Comparison of ENCODE assay signal across 8 cellular contexts in the genomic region with DNA sequence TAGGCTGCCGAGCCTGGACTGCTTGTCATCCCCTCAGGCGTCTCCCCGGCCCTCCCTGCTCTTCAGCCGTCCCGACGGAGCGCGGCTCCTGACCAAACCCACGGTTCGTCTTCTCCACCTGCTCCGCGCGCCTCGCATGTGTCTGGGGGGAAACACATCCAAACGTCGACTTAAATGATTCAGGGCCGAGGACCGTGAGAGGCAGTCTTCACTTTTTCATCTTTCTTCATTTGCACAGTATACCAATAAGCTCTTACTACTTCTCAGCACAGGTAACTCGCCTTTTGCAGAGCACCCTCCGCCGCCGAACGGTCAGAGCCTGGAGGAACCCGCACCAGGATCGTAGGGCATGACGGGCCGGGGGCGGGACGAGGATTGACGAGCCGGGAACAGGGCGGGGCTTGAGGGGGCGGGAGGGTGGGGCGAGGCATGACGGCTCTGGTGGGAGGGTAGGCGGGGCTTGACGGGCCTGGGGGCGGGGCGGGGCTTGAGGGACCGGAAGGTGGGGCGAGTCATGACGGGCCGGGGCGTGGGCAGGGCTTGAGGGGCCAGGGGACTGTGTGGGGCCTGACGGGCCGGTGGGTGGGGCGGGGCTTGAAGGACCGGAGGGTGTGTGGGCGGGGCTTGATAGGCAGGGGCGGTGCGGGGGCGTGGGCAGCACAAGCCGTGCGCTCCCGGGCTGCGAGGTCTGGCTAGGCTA. TPM values are rescaled to one million over a fixed set of nuclear protein-coding genes. Genes with fewer than 3 reads are reported as not detected.
DNase-seq lines count a peak whose midpoint lies in the region; ATAC-seq and TF ChIP-seq lines count a peak whose summit lies in the region.

A gene with protein sequence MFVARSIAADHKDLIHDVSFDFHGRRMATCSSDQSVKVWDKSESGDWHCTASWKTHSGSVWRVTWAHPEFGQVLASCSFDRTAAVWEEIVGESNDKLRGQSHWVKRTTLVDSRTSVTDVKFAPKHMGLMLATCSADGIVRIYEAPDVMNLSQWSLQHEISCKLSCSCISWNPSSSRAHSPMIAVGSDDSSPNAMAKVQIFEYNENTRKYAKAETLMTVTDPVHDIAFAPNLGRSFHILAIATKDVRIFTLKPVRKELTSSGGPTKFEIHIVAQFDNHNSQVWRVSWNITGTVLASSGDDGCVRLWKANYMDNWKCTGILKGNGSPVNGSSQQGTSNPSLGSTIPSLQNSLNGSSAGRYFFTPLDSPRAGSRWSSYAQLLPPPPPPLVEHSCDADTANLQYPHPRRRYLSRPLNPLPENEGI (plus strand): TSS at position 657 of the 700 bp plus-strand sequence. CDS start 111 bp downstream, outside the sequence.

- H3K36me3 Mint-ChIP-seq in CD4-positive, alpha-beta memory T cell = peaks cover 0 to 3% of the 10 kb centered on the region in 2 donors

- H3K4me1 Mint-ChIP-seq in CD4-positive, alpha-beta memory T cell = peaks cover 20 to 40% (median 31%) of the 10 kb centered on the region in 4 donors

- WGBS in ectodermal cell, 2 experiments = 1% methylated on average over 53 to 56 of the region's 56 CpGs
- 1% methylated on average over 52 to 56 of the region's 56 CpGs for WGBS in lung, 2 donors

- H3K4me3 Mint-ChIP-seq in CD4-positive, alpha-beta memory T cell = peak within 1 kb of the TSS; percentile 92 to 98 (median 96)

- H3K4me3 ChIP-seq in CD4-positive, alpha-beta memory T cell (ENCODE audit: low read length in 2 of 2) = peak within 1 kb of the TSS; percentile 79 to 89
- H3K4me3 ChIP-seq in ectodermal cell (ENCODE audit: insufficient read depth, low read depth, low read length) = peak within 1 kb of the TSS; percentile 78
- H3K4me3 ChIP-seq in lung = peak within 1 kb of the TSS; percentile 85

- H3K9me3 ChIP-seq in CD4-positive, alpha-beta memory T cell (ENCODE audit: control insufficient read depth in 1 of 2, low read length in 2 of 2) = no peaks in the 10 kb centered on the region
- H3K9me3 ChIP-seq in ectodermal cell (ENCODE audit: control insufficient read depth, low read length) (no peaks in the 10 kb centered on the region), lung (ENCODE audit: control insufficient read depth in 2 of 2, insufficient read depth in 1 of 2, low read length in 1 of 2) (no peaks in the 10 kb centered on the region)

- H3K9me3 Mint-ChIP-seq in CD4-positive, alpha-beta memory T cell = peaks cover 0 to 7% (median 0%) of the 10 kb centered on the region in 8 donors

- H3K27ac Mint-ChIP-seq in CD4-positive, alpha-beta memory T cell = peak within 1 kb of the TSS; percentile 86 to 99 (median 98)

- no peaks in the 10 kb centered on the region for H3K36me3 ChIP-seq in CD4-positive, alpha-beta memory T cell (ENCODE audit: insufficient read depth, low read length)
- H3K36me3 ChIP-seq in ectodermal cell (ENCODE audit: control insufficient read depth, insufficient read depth, low read length) (no peaks in the 10 kb centered on the region), lung (ENCODE audit: control insufficient read depth in 2 of 2, insufficient read depth in 2 of 2, low read length in 2 of 2) (peaks cover 2 to 3% of the 10 kb centered on the region in 2 donors)

- peak within 1 kb of the TSS; percentile 90 for H3K27ac ChIP-seq in CD4-positive, alpha-beta memory T cell (ENCODE audit: low read depth, low read length)
- H3K27ac ChIP-seq in ectodermal cell (ENCODE audit: insufficient read depth, low read depth, low read length, poor library complexity, severe bottlenecking) (peak within 1 kb of the TSS; percentile 99), lung (ENCODE audit: low read depth in 1 of 2, low read length in 1 of 2) (peak within 1 kb of the TSS; percentile 97 to 100)

- peak; percentile 97 to 98 (median 98) for DNase-seq in CD4-positive, alpha-beta memory T cell
- DNase-seq in HS-5 (ENCODE audit: low read depth) (peak; percentile 61), NK-92 (lab: John Stamatoyannopoulos, UW; ENCODE audit: unreplicated experiment) (peak; percentile 90), lung (ENCODE audit: low spot score) (peak; percentile 99)
- peak; percentile 99 for DNase-seq in activated CD8-positive, alpha-beta memory T cell treated with anti-CD3 and anti-CD28 coated beads for 1 hour (ENCODE audit: extremely low read depth in 1 of 2, low read depth in 1 of 2)
- peak; percentile 98 to 99 (median 99) for DNase-seq in stimulated activated CD4-positive, alpha-beta T cell treated with anti-CD3 and anti-CD28 coated beads, TNF-alpha, amount 100 ng/mL, for 24 hours (ENCODE audit: low read depth in 3 of 3)

- peaks cover 36% of the 10 kb centered on the region for H3K4me1 ChIP-seq in CD4-positive, alpha-beta memory T cell (ENCODE audit: insufficient read depth, low read length)
- peaks cover 4% of the 10 kb centered on the region for H3K4me1 ChIP-seq in ectodermal cell (ENCODE audit: control insufficient read depth, insufficient read depth, low read length)
- H3K4me1 ChIP-seq in lung (ENCODE audit: control insufficient read depth in 2 of 2, insufficient read depth in 2 of 2, low read length in 2 of 2) = peaks cover 0 to 8% of the 10 kb centered on the region in 2 donors

- ATAC-seq in GM19468 (IDR thresholded peaks at IDR 0.05; ENCODE audit: extremely low read depth, unreplicated experiment) (peak; percentile 11), lung (ENCODE audit: insufficient read depth, low FRiP score) (peak; percentile 97)

- no peaks in the 10 kb centered on the region for H3K27me3 Mint-ChIP-seq in CD4-positive, alpha-beta memory T cell

- POLR2A ChIA-PET in CD4-positive, alpha-beta memory T cell (lab: Charles Lee; ENCODE audit: partially characterized antibody) = interaction anchor here (0.8 to 2.8 kb wide), 16 partner anchors 14 to 1097 kb away, joined by 3 to 31 read pairs (median 4); a partner anchor contains a TSS

- CTCF ChIA-PET in CD4-positive, alpha-beta memory T cell (lab: Charles Lee; ENCODE audit: partially characterized antibody) = interaction anchor here (1.0 to 1.6 kb wide), 2 partner anchors 13 to 237 kb away, joined by 3 to 6 read pairs; no protein-coding TSS in a partner anchor

- intact Hi-C loops in CD4-positive, alpha-beta memory T cell (cut with micrococcal nuclease) = loop anchor here (1.0 to 10.0 kb wide), 8 partner anchors 44 to 1043 kb away; a partner anchor contains a TSS

- H3K27me3 ChIP-seq in CD4-positive, alpha-beta memory T cell (ENCODE audit: insufficient read depth, low read length) = no peaks in the 10 kb centered on the region
- H3K27me3 ChIP-seq in ectodermal cell (ENCODE audit: control insufficient read depth, insufficient read depth, low read length, poor library complexity, severe bottlenecking) = no peaks in the 10 kb centered on the region
- no peaks in the 10 kb centered on the region for H3K27me3 ChIP-seq in lung (ENCODE audit: control insufficient read depth, insufficient read depth)

- no peak for TF ChIP-seq CTCF in lung (IDR thresholded peaks at IDR 0.05; ENCODE audit: control extremely low read depth, extremely low read depth)

RNA-seq across cellular contexts. Expression of the gene that starts here (rescaled TPM):
- 10 to 100 TPM; 28.9 to 31.3 TPM for total RNA-seq in CD4-positive, alpha-beta memory T cell
- polyA plus RNA-seq in CD4-positive, alpha-beta memory T cell = 10 to 100 TPM; 27.6 to 29.8 TPM
- polyA plus RNA-seq in ectodermal cell (2013, experiment 1 of 4) = 44.0 TPM
- polyA plus RNA-seq in ectodermal cell (2013, experiment 2 of 4) = 48.7 TPM
- 30.3 TPM for polyA plus RNA-seq in ectodermal cell (2013, experiment 3 of 4)
- 31.0 TPM for polyA plus RNA-seq in ectodermal cell (2013, experiment 4 of 4)
- total RNA-seq in lung = 10 to 100 TPM; 27.9 to 43.8 TPM
- polyA plus RNA-seq in lung = 10 to 100 TPM; 24.2 to 24.9 TPM

Comparison
In these comparisons a context has a peak if more than half of its experiments do, and no peak if none do; other contexts are left out.
1. Peak in every context shown above with its lines: DNase-seq, ATAC-seq, H3K4me3 ChIP-seq and H3K27ac ChIP-seq.